Comparison of ENCODE assay signal across 11 cellular contexts in genomic region chr4:189506080-189506479, GRCh38.
"Had no signal": no experiment of that assay in that cellular context is flagged by ENCODE, and none has a peak within 500 bp of the region (broad histone marks: within the 10 kb centered on the region; RNA-seq: fewer than 3 reads in every experiment).

No MANE protein-coding gene starts in this region.

- DNase-seq: GM23248, GOT3, H7, H9, HCEC 1CT, HFFc6 had no signal

- H2AFZ ChIP-seq: GM23248, GM23338 had no signal

- H3K4me1 ChIP-seq: HAP-1 had no signal

- H3K36me3 ChIP-seq: HAP-1 had no signal

- H3K27ac ChIP-seq: GM23248 had no signal

- ATAC-seq: GM23338, HCT116 had no signal

- H3K4me3 ChIP-seq: GM23248, GM23338, HAP-1 had no signal

- H3K4me2 ChIP-seq: GM23338 had no signal

- H3K9ac ChIP-seq: GM23248 had no signal

- H3K9me3 ChIP-seq: HAP-1 had no signal

- FAIRE-seq: H1, H54 had no signal
